In genomic region chr4:156970501-156971167, GRCh38 we compare ENCODE assay signal across 8 cellular contexts. TPM values are rescaled to one million over a fixed set of nuclear protein-coding genes. Genes with fewer than 3 reads are reported as not detected.
DNase-seq lines count a peak whose midpoint lies in the region; ATAC-seq, FAIRE-seq and TF ChIP-seq lines count a peak whose summit lies in the region.

No MANE protein-coding gene starts in this region.

- no peak for TF ChIP-seq RAD21 in HepG2 (CRISPR knock-in tag; IDR thresholded peaks at IDR 0.05)

- TF ChIP-seq POLR2A in HepG2 (IDR thresholded peaks at IDR 0.05; ENCODE audit: insufficient read depth in 1 of 2, low read depth in 2 of 2, low read length in 2 of 2), result 0 out of 4 replicates have a peak, but pooled peaks of 1 of the 2 experiments have one; percentile 7

- peak; percentile 40 for TF ChIP-seq CTCF in RWPE1 (conservative IDR thresholded peaks at IDR 0.05; ENCODE audit: low read depth)
- peak; percentile 33 for TF ChIP-seq CTCF in HepG2 (CRISPR knock-in tag; IDR thresholded peaks at IDR 0.05)

- POLR2A ChIA-PET in RWPE1 (lab: Yijun Ruan, JAX; ENCODE audit: low non-redundant PET) (no interaction called here), HepG2 (lab: Yijun Ruan, JAX) (interaction anchor here (1.1 to 1.7 kb wide), 4 partner anchors 8 to 39 kb away, joined by 3 to 6 read pairs (median 4); no protein-coding TSS in a partner anchor)

- peaks cover 36% of the 10 kb centered on the region for H3K27me3 Mint-ChIP-seq in stimulated activated memory B cell treated with anti-CD40 and anti-IgM and Interleukin-4, amounts not matched to agents 10 μg/mL and 1 μg/mL and 100 μg/mL, for 72 hours

- no peaks in the 10 kb centered on the region for H3K27me3 ChIP-seq in HAP-1 (ENCODE audit: low read depth)
- H3K27me3 ChIP-seq in HepG2 (ENCODE audit: control insufficient read depth in 1 of 2, insufficient read depth in 2 of 2, low read length in 2 of 2), result no peaks in the 10 kb centered on the region; a peak in 1 of 5 replicates

- no peaks in the 10 kb centered on the region for H3K9me3 ChIP-seq in HAP-1
- H3K9me3 ChIP-seq in HepG2 (ENCODE audit: low read length), result no peaks in the 10 kb centered on the region

- peak overlapping the region; percentile 20 for H2AFZ ChIP-seq in HepG2 (ENCODE audit: low read length)

- H3K27ac Mint-ChIP-seq in stimulated activated memory B cell treated with anti-CD40 and anti-IgM and Interleukin-4, amounts not matched to agents 10 μg/mL and 1 μg/mL and 100 μg/mL, for 72 hours, result no peak overlapping the region

- peak overlapping the region; percentile 98 for H3K4me2 ChIP-seq in HepG2 (ENCODE audit: low read depth, low read length)

- BruUV-seq in HepG2 (replicated peaks; lab: Mats Ljungman, UMichigan), result no TSS peak

- no peaks in the 10 kb centered on the region for H3K36me3 Mint-ChIP-seq in stimulated activated memory B cell treated with anti-CD40 and anti-IgM and Interleukin-4, amounts not matched to agents 10 μg/mL and 1 μg/mL and 100 μg/mL, for 72 hours

- peak overlapping the region; percentile 88 for H3K27ac ChIP-seq in RWPE1
- peak overlapping the region; percentile 68 for H3K27ac ChIP-seq in HepG2 (ENCODE audit: extremely low read length, insufficient read depth, low read length)

- peak overlapping the region; percentile 2 for H3K4me3 Mint-ChIP-seq in stimulated activated memory B cell treated with anti-CD40 and anti-IgM and Interleukin-4, amounts not matched to agents 10 μg/mL and 1 μg/mL and 100 μg/mL, for 72 hours

- H3K4me1 ChIP-seq in HAP-1 (peaks cover 43% of the 10 kb centered on the region), HepG2 (ENCODE audit: insufficient read depth, low read length) (peaks cover 50% of the 10 kb centered on the region)

- FAIRE-seq in HepG2 (lab: Jason Lieb, UNC), result no peak

- intact Hi-C loops in HepG2 (cut with micrococcal nuclease; ENCODE audit: unreplicated experiment), result loop anchor here (1.0 to 10.0 kb wide), 3 partner anchors 75 to 234 kb away; no protein-coding TSS in a partner anchor

- peaks cover 4% of the 10 kb centered on the region for H3K9me3 Mint-ChIP-seq in stimulated activated memory B cell treated with anti-CD40 and anti-IgM and Interleukin-4, amounts not matched to agents 10 μg/mL and 1 μg/mL and 100 μg/mL, for 72 hours

- WGBS in HepG2 (ENCODE audit: low lambda C conversion rate), result 2% methylated on average over 14 of the region's 22 CpGs

- no peaks in the 10 kb centered on the region for H4K20me1 ChIP-seq in HepG2 (ENCODE audit: insufficient read depth, low read length)

- no peak for TF ChIP-seq EP300 in HepG2 (IDR thresholded peaks at IDR 0.05; ENCODE audit: low read depth in 2 of 2, low read length in 2 of 2)
- TF ChIP-seq EP300 in HepG2 (CRISPR knock-in tag; IDR thresholded peaks at IDR 0.05; ENCODE audit: borderline replicate concordance), result no peak

- peak; percentile 68 for DNase-seq in AG08396 (ENCODE audit: low spot score)
- peak; percentile 64 to 79 for DNase-seq in HAP-1 (ENCODE audit: low spot score in 2 of 2)
- DNase-seq in RWPE1 (ENCODE audit: low spot score), result peak; percentile 66
- peak; percentile 79 for DNase-seq in ecto neural progenitor cell (ENCODE audit: low spot score)
- peak; percentile 61 for DNase-seq in HepG2 (ENCODE audit: low spot score)

- in situ Hi-C loops in HAP-1 (cut with MboI; ENCODE audit: low sequenced_read_pairs) (loop anchor here (25.0 kb wide), 1 partner anchor 283 kb away; no protein-coding TSS in a partner anchor), HepG2 (cut with HindIII; ENCODE audit: extremely low pct_ligation_motif_present, low pct_unique_long_range_greater_than_20kb) (loop anchor here (10.0 to 25.0 kb wide), 4 partner anchors 206 to 1067 kb away; no protein-coding TSS in a partner anchor)

- peak; percentile 75 for ATAC-seq in HepG2
- ATAC-seq in stimulated activated memory B cell treated with anti-CD40 and anti-IgM and Interleukin-4, amounts not matched to agents 10 μg/mL and 1 μg/mL and 100 μg/mL, for 72 hours, result no peak
- no peak for ATAC-seq in HG02623 (IDR thresholded peaks at IDR 0.05; ENCODE audit: unreplicated experiment)
- no peak for ATAC-seq in HG02970 (IDR thresholded peaks at IDR 0.05; ENCODE audit: low FRiP score, unreplicated experiment)

- CTCF ChIA-PET in RWPE1 (lab: Yijun Ruan, JAX), result interaction anchor here (0.7 to 1.6 kb wide), 6 partner anchors 11 to 496 kb away, joined by 3 to 7 read pairs (median 5); no protein-coding TSS in a partner anchor
- CTCF ChIA-PET in HepG2 (lab: Yijun Ruan, JAX; ENCODE audit: low intra/inter-chr PET ratio, low total read pairs), result interaction anchor here (1.5 kb wide), 1 partner anchor 75 kb away, joined by 3 read pairs; no protein-coding TSS in a partner anchor

- H3K9ac ChIP-seq in HepG2 (ENCODE audit: insufficient read depth, low read depth, low read length), result peak overlapping the region; percentile 76

- H3K4me1 Mint-ChIP-seq in stimulated activated memory B cell treated with anti-CD40 and anti-IgM and Interleukin-4, amounts not matched to agents 10 μg/mL and 1 μg/mL and 100 μg/mL, for 72 hours, result no peaks in the 10 kb centered on the region

- peaks cover 21% of the 10 kb centered on the region for H3K79me2 ChIP-seq in HepG2 (ENCODE audit: insufficient read depth, low read length)

- H3K4me3 ChIP-seq in HAP-1, result peak overlapping the region; percentile 61
- H3K4me3 ChIP-seq in HepG2 (replicated peaks in 1 of 3; ENCODE audit: insufficient read depth in 1 of 3, low read depth in 2 of 3, low read length in 3 of 3), result peak overlapping the region; percentile 78 to 89 (median 82)

- H3K36me3 ChIP-seq in HAP-1 (replicated peaks), result no peaks in the 10 kb centered on the region
- H3K36me3 ChIP-seq in HepG2 (replicated peaks in 1 of 2; ENCODE audit: control insufficient read depth in 1 of 2, insufficient read depth in 2 of 2, low read length in 2 of 2), result no peaks in the 10 kb centered on the region

TF ChIP-seq in HepG2, 621 proteins besides CTCF, POLR2A, EP300 and RAD21 (continues in another document):
- TF ChIP-seq TFE3 (CRISPR knock-in tag; IDR thresholded peaks at IDR 0.05) (no peak), KDM6A (CRISPR knock-in tag; IDR thresholded peaks at IDR 0.05; ENCODE audit: low read depth) (no peak), KLF12 (CRISPR knock-in tag; IDR thresholded peaks at IDR 0.05; ENCODE audit: borderline replicate concordance) (no peak), POGZ (CRISPR knock-in tag; IDR thresholded peaks at IDR 0.05) (no peak), MYPOP (CRISPR knock-in tag; IDR thresholded peaks at IDR 0.05) (peak; percentile 7; the same call in 1 of the 2 replicates), ZNF777 (CRISPR knock-in tag; IDR thresholded peaks at IDR 0.05) (0 out of 2 replicates have a peak, but pooled peaks have one; percentile 31), HOXA5 (CRISPR knock-in tag; IDR thresholded peaks at IDR 0.05) (no peak), BHLHE40 (IDR thresholded peaks at IDR 0.05; ENCODE audit: low read length) (no peak), ZC3H4 (CRISPR knock-in tag; IDR thresholded peaks at IDR 0.05; ENCODE audit: borderline replicate concordance) (no peak), ZNF282 (IDR thresholded peaks at IDR 0.05; ENCODE audit: partially characterized antibody) (no peak), KDM2A (CRISPR knock-in tag; IDR thresholded peaks at IDR 0.05; ENCODE audit: borderline replicate concordance, low read depth) (peak; percentile 30; the same call in 1 of the 2 replicates)

RNA-seq across cellular contexts. Expression of gene PDGFC, which starts 1.0 kb away (rescaled TPM):
- total RNA-seq in HepG2 (2016; rRNA removed; fragmentation: Illumina TruSeq; extraction: Trizol), result 6.8 and 9.1 TPM in 2 replicates
- 1.2 and 1.8 TPM in 2 replicates for total RNA-seq in HepG2 (2016; cell fraction: cytosol; rRNA removed; fragmentation: Illumina TruSeq; extraction: Trizol; ENCODE audit: low read depth)
- total RNA-seq in HepG2 (2016; cell fraction: insoluble cytoplasmic fraction; rRNA removed; fragmentation: Illumina TruSeq; extraction: Trizol), result 8.4 and 8.6 TPM in 2 replicates
- 3.8 and 6.4 TPM in 2 replicates for total RNA-seq in HepG2 (2016; cell fraction: membrane; rRNA removed; fragmentation: Illumina TruSeq; extraction: Trizol)
- total RNA-seq in HepG2 (2016; cell fraction: nucleus; rRNA removed; fragmentation: Illumina TruSeq; extraction: Trizol), result 14.5 and 17.0 TPM in 2 replicates
- polyA plus RNA-seq in HepG2 (2011; rRNA removed), result 4.1 and 4.6 TPM in 2 replicates
- polyA plus RNA-seq in HepG2 (2011; cell fraction: cytosol; rRNA removed), result 2.0 and 2.9 TPM in 2 replicates
- 2.3 and 2.9 TPM in 2 replicates for polyA plus RNA-seq in HepG2 (2011; cell fraction: nucleus; rRNA removed)
- 6.0 and 8.4 TPM in 2 replicates for polyA plus RNA-seq in HepG2 (2012)
- polyA plus RNA-seq in HepG2 (2016; cell fraction: cytosol; fragmentation: Illumina TruSeq; extraction: Trizol; ENCODE audit: low read depth), result 0.43 and 0.67 TPM in 2 replicates
- 7.1 and 7.3 TPM in 2 replicates for polyA plus RNA-seq in HepG2 (2016; cell fraction: insoluble cytoplasmic fraction; fragmentation: Illumina TruSeq; extraction: Trizol; ENCODE audit: low read depth)
- 2.5 and 2.7 TPM in 2 replicates for polyA plus RNA-seq in HepG2 (2016; cell fraction: membrane; fragmentation: Illumina TruSeq; extraction: Trizol; ENCODE audit: low read depth)
- 8.0 and 8.3 TPM in 2 replicates for polyA plus RNA-seq in HepG2 (2016; cell fraction: nucleus; fragmentation: Illumina TruSeq; extraction: Trizol; ENCODE audit: insufficient read depth, low read depth)
- polyA minus RNA-seq in HepG2 (2011; rRNA and poly(A)+ RNA removed; ENCODE audit: low replicate concordance), result 5.0 TPM in 1 of 2 replicates, not detected in the other
- polyA minus RNA-seq in HepG2 (2011; cell fraction: cytosol; rRNA and poly(A)+ RNA removed), result 9.2 and 11.6 TPM in 2 replicates
- 40.5 and 45.4 TPM in 2 replicates for polyA minus RNA-seq in HepG2 (2011; cell fraction: nucleus; rRNA and poly(A)+ RNA removed)
